Comparison of ENCODE assay signal across 13 cellular contexts in the genomic region with DNA sequence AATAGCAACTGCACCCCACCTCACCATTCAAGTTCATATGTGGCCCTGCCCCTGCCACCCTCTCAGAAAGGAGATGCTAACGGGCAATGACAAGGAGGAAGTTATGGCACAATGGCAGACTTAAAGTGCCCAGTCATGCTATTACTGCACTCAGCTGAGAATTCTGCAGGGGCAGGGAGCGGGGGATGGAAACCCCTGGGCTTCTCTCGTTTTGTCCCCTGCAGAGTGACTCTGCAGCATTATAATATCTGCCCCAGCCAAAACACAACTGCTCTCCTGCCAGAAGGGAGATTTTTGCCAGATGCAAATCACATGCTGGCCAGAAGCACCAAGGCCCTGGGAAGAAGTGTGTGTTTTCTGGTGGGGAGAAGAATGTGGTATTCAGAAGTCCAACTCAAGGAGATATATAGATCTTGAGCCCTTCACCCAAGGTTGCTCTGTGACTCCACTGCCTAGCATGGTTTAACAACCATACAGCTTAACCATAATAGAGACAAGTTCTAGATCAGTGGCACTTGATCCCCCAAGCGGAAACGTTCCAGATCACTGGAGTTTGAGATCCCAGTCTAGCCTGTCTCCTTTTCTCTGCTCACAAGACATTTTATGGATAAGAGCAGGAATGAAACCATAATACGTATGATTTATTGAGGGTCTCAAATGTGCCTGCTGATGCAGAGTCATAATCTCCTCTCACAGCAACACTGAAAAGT.
DNase-seq lines count a peak whose midpoint lies in the region; ATAC-seq, FAIRE-seq and TF ChIP-seq lines count a peak whose summit lies in the region.
"Had no signal": no experiment of that assay in that cellular context is flagged by ENCODE, and none has a peak within 500 bp of the region (broad histone marks: within the 10 kb centered on the region; RNA-seq: fewer than 3 reads in every experiment).

No MANE protein-coding gene starts in this region.

- intact Hi-C loops in Right ventricle myocardium inferior (cut with DNase I) (no loop called here), kidney (cut with DNase I) (no loop called here), aorta (cut with DNase I) (no loop called here)

- H3K27me3 ChIP-seq in right atrium auricular region (no peaks in the 10 kb centered on the region), aorta (ENCODE audit: control insufficient read depth in 1 of 2, insufficient read depth in 2 of 2, low read length in 1 of 2) (no peaks in the 10 kb centered on the region)
- H3K27me3 ChIP-seq: brain microvascular endothelial cell, esophagus muscularis mucosa, vagina had no signal

- H3K9me3 ChIP-seq in right atrium auricular region: peaks cover 0 to 9% of the 10 kb centered on the region in 2 donors
- H3K9me3 ChIP-seq in kidney (ENCODE audit: control insufficient read depth in 1 of 2, low read length in 2 of 2): peaks cover 0 to 5% of the 10 kb centered on the region in 2 donors
- no peaks in the 10 kb centered on the region for H3K9me3 ChIP-seq in aorta (ENCODE audit: control insufficient read depth, low read length)
- H3K9me3 ChIP-seq: vagina had no signal

- no peak overlapping the region for H3K9ac ChIP-seq in kidney (ENCODE audit: low read length in 2 of 2)

- FAIRE-seq in kidney (lab: Jason Lieb, UNC): no peak

- H3K4me1 ChIP-seq in right atrium auricular region (peaks cover 0 to 3% of the 10 kb centered on the region in 2 donors), kidney (ENCODE audit: control insufficient read depth in 1 of 2, insufficient read depth in 1 of 2, low read depth in 1 of 2, low read length in 2 of 2) (peaks cover 4 to 9% of the 10 kb centered on the region in 2 donors), aorta (ENCODE audit: control insufficient read depth in 1 of 2, insufficient read depth in 2 of 2, low read length in 2 of 2) (peaks cover 0 to 5% of the 10 kb centered on the region in 2 donors)
- H3K4me1 ChIP-seq: psoas muscle, vagina had no signal

- WGBS in aorta, 2 donors: 53 to 59% methylated on average over 6 of the region's 6 CpGs

- DNase-seq in Right ventricle myocardium inferior (ENCODE audit: missing footprints) (no peak), right atrium auricular region (ENCODE audit: low spot score) (no peak), UCSD-AML1 (lab: John Stamatoyannopoulos, UW; ENCODE audit: unreplicated experiment) (peak; percentile 17), kidney (peak; percentile 73), aorta (peak in 1 of 2 donors; percentile 57), NCI-H2196 treated with DMSO at 0.1 percent for 48 hours (lab: John Stamatoyannopoulos, UW; ENCODE audit: unreplicated experiment) (no peak), NCI-H82 (lab: John Stamatoyannopoulos, UW) (no peak)
- DNase-seq in activated naive CD4-positive, alpha-beta T cell (lab: John Stamatoyannopoulos, UW): no peak
- DNase-seq: brain microvascular endothelial cell, NCI-H748 treated with DMSO at 0.1 percent for 48 hours, psoas muscle had no signal

- ATAC-seq in Right ventricle myocardium inferior (peak; percentile 44), aorta (ENCODE audit: low FRiP score) (peak; percentile 63)
- ATAC-seq: psoas muscle had no signal

- no peak overlapping the region for H3K4me3 ChIP-seq in right atrium auricular region
- no peak overlapping the region for H3K4me3 ChIP-seq in kidney (ENCODE audit: low read length in 2 of 2)
- no peak overlapping the region for H3K4me3 ChIP-seq in aorta (ENCODE audit: low read length in 2 of 2)
- H3K4me3 ChIP-seq: esophagus muscularis mucosa, psoas muscle, vagina had no signal

- no peaks in the 10 kb centered on the region for H3K36me3 ChIP-seq in right atrium auricular region
- no peaks in the 10 kb centered on the region for H3K36me3 ChIP-seq in kidney (ENCODE audit: control insufficient read depth in 1 of 2, insufficient read depth in 2 of 2, low read length in 2 of 2)
- no peaks in the 10 kb centered on the region for H3K36me3 ChIP-seq in aorta (ENCODE audit: control insufficient read depth in 1 of 2, insufficient read depth in 2 of 2, low read length in 1 of 2)
- H3K36me3 ChIP-seq: brain microvascular endothelial cell, esophagus muscularis mucosa, vagina had no signal

- no peak for TF ChIP-seq CTCF in right atrium auricular region (IDR thresholded peaks at IDR 0.05)
- TF ChIP-seq CTCF in kidney (IDR thresholded peaks at IDR 0.05; ENCODE audit: borderline replicate concordance, extremely low read depth, insufficient read depth): no peak

- no peak overlapping the region for H3K27ac ChIP-seq in right atrium auricular region
- no peak overlapping the region for H3K27ac ChIP-seq in kidney (ENCODE audit: low read depth in 2 of 2, low read length in 2 of 2)
- no peak overlapping the region for H3K27ac ChIP-seq in aorta (ENCODE audit: low read depth in 1 of 2, low read length in 2 of 2)
- H3K27ac ChIP-seq: esophagus muscularis mucosa, psoas muscle, vagina had no signal

Comparison
In these comparisons a context has a peak if more than half of its experiments do, and no peak if none do; other contexts are left out.
1. DNase-seq: peak in UCSD-AML1 (single experiment) and kidney (single experiment); none in Right ventricle myocardium inferior (single experiment), right atrium auricular region (single experiment), NCI-H2196 treated with DMSO at 0.1 percent for 48 hours (single experiment), NCI-H82 (single experiment) and activated naive CD4-positive, alpha-beta T cell (0 of 4).